In genomic region chr4:3788366-3788660, GRCh38 we compare ENCODE assay signal across 20 cellular contexts.
"Had no signal": no experiment of that assay in that cellular context is flagged by ENCODE, and none has a peak within 500 bp of the region (broad histone marks: within the 10 kb centered on the region; RNA-seq: fewer than 3 reads in every experiment).

No MANE protein-coding gene starts in this region.

- DNase-seq: KBM-7, MV-4-11, NCI-H1092, NCI-H1105 treated with DMSO at 0.1 percent for 48 hours, NCI-H1417 treated with DMSO at 0.1 percent for 48 hours, NCI-H146, NCI-H1694 treated with DMSO at 0.1 percent for 48 hours, NCI-H1930, NCI-H2081, NCI-H2107, NCI-H2227 treated with DMSO at 0.1 percent for 48 hours, NCI-H524, NCI-H526 treated with DMSO at 0.1 percent for 48 hours, NCI-H748 treated with DMSO at 0.1 percent for 48 hours, RPMI8226, SHP77, SK-N-SH, SW 1271, T-cell had no signal

- H3K4me2 ChIP-seq: SK-N-SH had no signal

- H3K9me3 ChIP-seq: SK-N-SH had no signal

- ATAC-seq: T-cell had no signal

- H3K27ac ChIP-seq: HL-60 had no signal

- H3K9ac ChIP-seq: SK-N-SH had no signal
